ENCODE assay signal across 4 cellular contexts in genomic region chr10:46596542-46596941, GRCh38. TPM values are rescaled to one million over a fixed set of nuclear protein-coding genes. Genes with fewer than 3 reads are reported as not detected.
"Had no signal": no experiment of that assay in that cellular context is flagged by ENCODE, and none has a peak within 500 bp of the region (broad histone marks: within the 10 kb centered on the region; RNA-seq: fewer than 3 reads in every experiment).

No MANE protein-coding gene starts in this region.

RNA-seq across cellular contexts. Expression of gene SYT15, which starts 17.6 kb away (rescaled TPM):
- total RNA-seq: SJCRH30 had no signal

RNA-seq across cellular contexts. Expression of gene GPRIN2, which starts 40.1 kb away (rescaled TPM):
- total RNA-seq: activated T-cell treated with anti-CD3 and anti-CD28 coated beads, Interleukin-2, amount 50 U/mL, for 4 hours; SJCRH30; smooth muscle cell; T-helper 2 cell treated with Interferon-gamma antibody and Interleukin-4, amounts not matched to agents 100 ng/mL and 5 ng/mL, for 36 hours had no signal
